ENCODE assay signal across 11 cellular contexts in genomic region chr9:79817469-79818004, GRCh38.
DNase-seq lines count a peak whose midpoint lies in the region; ATAC-seq and TF ChIP-seq lines count a peak whose summit lies in the region.
"Had no signal": no experiment of that assay in that cellular context is flagged by ENCODE, and none has a peak within 500 bp of the region (broad histone marks: within the 10 kb centered on the region; RNA-seq: fewer than 3 reads in every experiment).

No MANE protein-coding gene starts in this region.

- H3K27me3 ChIP-seq in BLaER1 treated with 17β-estradiol and CSF1 and Interleukin-3, amounts not matched to agents 10 nM and 100 nM, result peaks cover 0 to 6% (median 0%) of the 10 kb centered on the region in 11 experiments; a peak in 1 of 22 replicates

- H3K9me3 Mint-ChIP-seq in central memory CD8-positive, alpha-beta T cell, result no peaks in the 10 kb centered on the region

- peaks cover 71 to 99% (median 98%) of the 10 kb centered on the region in 10 experiments for H3K4me1 ChIP-seq in BLaER1 treated with 17β-estradiol and CSF1 and Interleukin-3, amounts not matched to agents 10 nM and 100 nM
- H3K4me1 ChIP-seq: lower lobe of right lung had no signal

- ATAC-seq in GM19397 (IDR thresholded peaks at IDR 0.05; ENCODE audit: unreplicated experiment) (peak; percentile 78), HG03095 (IDR thresholded peaks at IDR 0.05; ENCODE audit: unreplicated experiment) (peak; percentile 67), SK-N-SH treated with all-trans-retinoic acid at 6 μM for 48 hours (no peak)
- ATAC-seq in central memory CD8-positive, alpha-beta T cell (replicated peaks; ENCODE audit: extremely low read depth, poor library complexity, severe bottlenecking), result peak; percentile 29
- ATAC-seq: lower lobe of right lung had no signal

- peak overlapping the region in 7 of 11 experiments; percentile 12 to 85 (median 68); a peak in 12 of 22 replicates for H3K27ac ChIP-seq in BLaER1 treated with 17β-estradiol and CSF1 and Interleukin-3, amounts not matched to agents 10 nM and 100 nM
- H3K27ac ChIP-seq: lower lobe of right lung had no signal

- no peak overlapping the region; a peak in 1 of 20 replicates for H3K4me3 ChIP-seq in BLaER1 treated with 17β-estradiol and CSF1 and Interleukin-3, amounts not matched to agents 10 nM and 100 nM
- H3K4me3 ChIP-seq in foreskin fibroblast (ENCODE audit: low read depth in 1 of 2, low read length in 2 of 2), result no peak overlapping the region
- H3K4me3 ChIP-seq: lower lobe of right lung had no signal

- no peak for DNase-seq in central memory CD8-positive, alpha-beta T cell (ENCODE audit: low spot score in 2 of 2)
- DNase-seq in foreskin fibroblast, result no peak
- DNase-seq in dedifferentiated amniotic fluid mesenchymal stem cell (ENCODE audit: extremely low spot score), result no peak
- DNase-seq in stimulated activated CD4-positive, alpha-beta T cell treated with anti-CD3 and anti-CD28 coated beads, Interleukin-12 subunit alpha, Interleukin-12 subunit beta, amount 100 ng/mL, for 4 hours, result no peak
- DNase-seq: DMS79, lower lobe of right lung, NCI-H345 had no signal

- H3K4me1 Mint-ChIP-seq in central memory CD8-positive, alpha-beta T cell, result peaks cover 20% of the 10 kb centered on the region

- peaks cover 0 to 3% (median 0%) of the 10 kb centered on the region in 11 experiments; a peak in 5 of 22 replicates for H3K9me3 ChIP-seq in BLaER1 treated with 17β-estradiol and CSF1 and Interleukin-3, amounts not matched to agents 10 nM and 100 nM (replicated peaks in 1 of 11)
- H3K9me3 ChIP-seq: lower lobe of right lung had no signal

- H3K4me2 ChIP-seq in BLaER1 treated with 17β-estradiol and CSF1 and Interleukin-3, amounts not matched to agents 10 nM and 100 nM, result peak overlapping the region; percentile 63 to 92 (median 81)

- H3K9ac ChIP-seq in BLaER1 treated with 17β-estradiol and CSF1 and Interleukin-3, amounts not matched to agents 10 nM and 100 nM, result peak overlapping the region in 5 of 11 experiments; percentile 21 to 66 (median 39); a peak in 11 of 22 replicates

- TF ChIP-seq CTCF in foreskin fibroblast (IDR thresholded peaks at IDR 0.05; ENCODE audit: low read depth, low read length), result no peak

- H3K36me3 Mint-ChIP-seq in central memory CD8-positive, alpha-beta T cell (ENCODE audit: insufficient read depth), result no peaks in the 10 kb centered on the region

- H3K27ac Mint-ChIP-seq in central memory CD8-positive, alpha-beta T cell (ENCODE audit: low read depth), result no peak overlapping the region

- H3K4me3 Mint-ChIP-seq in central memory CD8-positive, alpha-beta T cell, result no peak overlapping the region

- H3K36me3 ChIP-seq in BLaER1 treated with 17β-estradiol and CSF1 and Interleukin-3, amounts not matched to agents 10 nM and 100 nM, result no peaks in the 10 kb centered on the region
- H3K36me3 ChIP-seq: lower lobe of right lung had no signal

- H4K20me1 ChIP-seq in BLaER1 treated with 17β-estradiol and CSF1 and Interleukin-3, amounts not matched to agents 10 nM and 100 nM, result no peaks in the 10 kb centered on the region

- peaks cover 12% of the 10 kb centered on the region for H3K27me3 Mint-ChIP-seq in central memory CD8-positive, alpha-beta T cell

TF ChIP-seq in SK-N-SH treated with all-trans-retinoic acid at 6 μM for 48 hours, 23 proteins besides CTCF, POLR2A, EP300 and RAD21:
- TF ChIP-seq ESRRG (CRISPR knock-in tag; IDR thresholded peaks at IDR 0.05) (no peak), ZNF8 (CRISPR knock-in tag; IDR thresholded peaks at IDR 0.05) (no peak), ZC3H10 (CRISPR knock-in tag; IDR thresholded peaks at IDR 0.05) (no peak), OSR1 (CRISPR knock-in tag; IDR thresholded peaks at IDR 0.05) (no peak), ISL1 (CRISPR knock-in tag; IDR thresholded peaks at IDR 0.05) (no peak), RARB (CRISPR knock-in tag; IDR thresholded peaks at IDR 0.05) (no peak), SNAI2 (CRISPR knock-in tag; IDR thresholded peaks at IDR 0.05) (no peak), ZFP30 (CRISPR knock-in tag; IDR thresholded peaks at IDR 0.05) (no peak), PATZ1 (CRISPR knock-in tag; IDR thresholded peaks at IDR 0.05; ENCODE audit: borderline replicate concordance) (no peak), PPARA (CRISPR knock-in tag; IDR thresholded peaks at IDR 0.05; ENCODE audit: borderline replicate concordance) (no peak), POU6F1 (CRISPR knock-in tag; IDR thresholded peaks at IDR 0.05; ENCODE audit: borderline replicate concordance, low read depth) (no peak), TCF4 (CRISPR knock-in tag; IDR thresholded peaks at IDR 0.05; ENCODE audit: borderline replicate concordance) (no peak), BACH2 (CRISPR knock-in tag; IDR thresholded peaks at IDR 0.05; ENCODE audit: borderline replicate concordance) (no peak), ZNF70 (CRISPR knock-in tag; IDR thresholded peaks at IDR 0.05) (no peak), ZNF565 (CRISPR knock-in tag; conservative IDR thresholded peaks at IDR 0.05; ENCODE audit: low read depth) (no peak), TOX (CRISPR knock-in tag; IDR thresholded peaks at IDR 0.05; ENCODE audit: borderline replicate concordance) (no peak), GLIS3 (CRISPR knock-in tag; IDR thresholded peaks at IDR 0.05) (no peak)
- TF ChIP-seq, protein P1, sequence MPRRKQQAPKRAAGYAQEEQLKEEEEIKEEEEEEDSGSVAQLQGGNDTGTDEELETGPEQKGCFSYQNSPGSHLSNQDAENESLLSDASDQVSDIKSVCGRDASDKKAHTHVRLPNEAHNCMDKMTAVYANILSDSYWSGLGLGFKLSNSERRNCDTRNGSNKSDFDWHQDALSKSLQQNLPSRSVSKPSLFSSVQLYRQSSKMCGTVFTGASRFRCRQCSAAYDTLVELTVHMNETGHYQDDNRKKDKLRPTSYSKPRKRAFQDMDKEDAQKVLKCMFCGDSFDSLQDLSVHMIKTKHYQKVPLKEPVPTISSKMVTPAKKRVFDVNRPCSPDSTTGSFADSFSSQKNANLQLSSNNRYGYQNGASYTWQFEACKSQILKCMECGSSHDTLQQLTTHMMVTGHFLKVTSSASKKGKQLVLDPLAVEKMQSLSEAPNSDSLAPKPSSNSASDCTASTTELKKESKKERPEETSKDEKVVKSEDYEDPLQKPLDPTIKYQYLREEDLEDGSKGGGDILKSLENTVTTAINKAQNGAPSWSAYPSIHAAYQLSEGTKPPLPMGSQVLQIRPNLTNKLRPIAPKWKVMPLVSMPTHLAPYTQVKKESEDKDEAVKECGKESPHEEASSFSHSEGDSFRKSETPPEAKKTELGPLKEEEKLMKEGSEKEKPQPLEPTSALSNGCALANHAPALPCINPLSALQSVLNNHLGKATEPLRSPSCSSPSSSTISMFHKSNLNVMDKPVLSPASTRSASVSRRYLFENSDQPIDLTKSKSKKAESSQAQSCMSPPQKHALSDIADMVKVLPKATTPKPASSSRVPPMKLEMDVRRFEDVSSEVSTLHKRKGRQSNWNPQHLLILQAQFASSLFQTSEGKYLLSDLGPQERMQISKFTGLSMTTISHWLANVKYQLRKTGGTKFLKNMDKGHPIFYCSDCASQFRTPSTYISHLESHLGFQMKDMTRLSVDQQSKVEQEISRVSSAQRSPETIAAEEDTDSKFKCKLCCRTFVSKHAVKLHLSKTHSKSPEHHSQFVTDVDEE (CRISPR knock-in tag; IDR thresholded peaks at IDR 0.05), result no peak
